Comparison of ENCODE assay signal across 11 cellular contexts in the genomic region with DNA sequence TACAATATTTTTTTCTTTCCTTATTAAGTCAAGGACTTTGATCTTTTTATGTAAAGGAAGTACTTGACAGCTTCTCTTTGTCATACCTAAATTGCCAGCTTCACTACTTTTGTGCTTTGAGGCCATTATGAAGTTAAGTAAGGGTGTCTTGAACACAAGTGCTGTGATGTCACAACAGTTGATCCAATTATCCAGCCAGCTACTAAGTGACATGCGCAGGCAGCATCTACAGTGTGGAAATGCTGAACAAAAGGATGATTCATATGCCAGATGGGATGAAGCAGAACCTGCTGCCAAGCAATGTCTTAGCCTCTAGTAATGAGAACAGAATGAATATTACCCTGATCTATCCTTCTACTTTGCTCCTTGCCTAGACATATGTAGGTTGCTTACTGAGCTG.
DNase-seq lines count a peak whose midpoint lies in the region; ATAC-seq and TF ChIP-seq lines count a peak whose summit lies in the region.
"Had no signal": no experiment of that assay in that cellular context is flagged by ENCODE, and none has a peak within 500 bp of the region (broad histone marks: within the 10 kb centered on the region; RNA-seq: fewer than 3 reads in every experiment).

No MANE protein-coding gene starts in this region.

- H3K4me3 ChIP-seq in neural cell (ENCODE audit: low read length): peak overlapping the region; percentile 27
- H3K4me3 ChIP-seq: colonic mucosa had no signal

- ATAC-seq in activated CD8-positive, alpha-beta memory T cell treated with anti-CD3 and anti-CD28 coated beads, Interleukin-2, amount 10 ng/mL, durations not matched to agents 7 days and 5 days: no peak
- ATAC-seq: left lobe of liver had no signal

- H3K4me2 ChIP-seq in neural cell (ENCODE audit: low read length): no peak overlapping the region

- H3K27ac Mint-ChIP-seq in activated CD8-positive, alpha-beta memory T cell treated with anti-CD3 and anti-CD28 coated beads, Interleukin-2, amount 10 ng/mL, durations not matched to agents 7 days and 5 days: no peak overlapping the region

- H3K9me3 ChIP-seq in neural cell (ENCODE audit: low read length): no peaks in the 10 kb centered on the region
- H3K9me3 ChIP-seq: colonic mucosa had no signal

- no peaks in the 10 kb centered on the region for H4K20me1 ChIP-seq in neural cell (ENCODE audit: insufficient read depth)

- no peaks in the 10 kb centered on the region for H3K27me3 Mint-ChIP-seq in activated CD8-positive, alpha-beta memory T cell treated with anti-CD3 and anti-CD28 coated beads, Interleukin-2, amount 10 ng/mL, durations not matched to agents 7 days and 5 days

- TF ChIP-seq CTCF in neural cell (IDR thresholded peaks at IDR 0.05; ENCODE audit: poor library complexity, severe bottlenecking): no peak

- no peaks in the 10 kb centered on the region for H3K36me3 Mint-ChIP-seq in activated CD8-positive, alpha-beta memory T cell treated with anti-CD3 and anti-CD28 coated beads, Interleukin-2, amount 10 ng/mL, durations not matched to agents 7 days and 5 days

- H3K9ac ChIP-seq in neural cell (ENCODE audit: low read length): peak overlapping the region; percentile 35

- H3K27me3 ChIP-seq in neural cell (ENCODE audit: insufficient read depth, low read depth, low read length): no peaks in the 10 kb centered on the region
- H3K27me3 ChIP-seq: colonic mucosa had no signal

- CTCF ChIA-PET in activated CD8-positive, alpha-beta memory T cell treated with anti-CD3 and anti-CD28 coated beads, Interleukin-2, amount 10 ng/mL, durations not matched to agents 7 days and 5 days (lab: Charles Lee): no interaction called here

- H3K27ac ChIP-seq in neural cell (ENCODE audit: low read length): peak overlapping the region; percentile 71
- H3K27ac ChIP-seq: colonic mucosa had no signal

- H3K79me2 ChIP-seq in neural cell (replicated peaks; ENCODE audit: insufficient read depth, low read length): no peaks in the 10 kb centered on the region

- no peaks in the 10 kb centered on the region for H3K36me3 ChIP-seq in neural cell (ENCODE audit: insufficient read depth, low read length)
- H3K36me3 ChIP-seq: colonic mucosa had no signal

- peak; percentile 79 for TF ChIP-seq EP300 in neural cell (conservative IDR thresholded peaks at IDR 0.05; ENCODE audit: poor library complexity, severe bottlenecking)

- DNase-seq in EL: peak; percentile 70
- peak; percentile 91 for DNase-seq in NCI-H524 treated with DMSO at 0.1 percent for 48 hours (lab: John Stamatoyannopoulos, UW)
- peak; percentile 55 for DNase-seq in epidermal melanocyte (ENCODE audit: insufficient read length, low spot score)
- DNase-seq in NCI-H1694 (lab: John Stamatoyannopoulos, UW): no peak
- no peak for DNase-seq in activated CD8-positive, alpha-beta memory T cell treated with anti-CD3 and anti-CD28 coated beads, Interleukin-2, amount 10 ng/mL, durations not matched to agents 7 days and 5 days
- DNase-seq in NCI-H510A (lab: John Stamatoyannopoulos, UW): no peak
- DNase-seq in COR-L47 (lab: John Stamatoyannopoulos, UW): no peak
- DNase-seq: colonic mucosa, NCI-H1048 had no signal

- TF ChIP-seq RAD21 in neural cell (conservative IDR thresholded peaks at IDR 0.05): no peak

- H3K9me3 Mint-ChIP-seq in activated CD8-positive, alpha-beta memory T cell treated with anti-CD3 and anti-CD28 coated beads, Interleukin-2, amount 10 ng/mL, durations not matched to agents 7 days and 5 days (ENCODE audit: low read depth): no peaks in the 10 kb centered on the region

- H3F3A ChIP-seq in neural cell (ENCODE audit: insufficient read depth, low read length, poor library complexity, severe bottlenecking): no peaks in the 10 kb centered on the region

- peak overlapping the region; percentile 25 for H2AFZ ChIP-seq in neural cell (ENCODE audit: low read depth, low read length)

- no peaks in the 10 kb centered on the region for H3K9me2 ChIP-seq in neural cell (ENCODE audit: insufficient read depth, low read length)

- no peak overlapping the region for H3K4me3 Mint-ChIP-seq in activated CD8-positive, alpha-beta memory T cell treated with anti-CD3 and anti-CD28 coated beads, Interleukin-2, amount 10 ng/mL, durations not matched to agents 7 days and 5 days

- no peaks in the 10 kb centered on the region for H3K4me1 Mint-ChIP-seq in activated CD8-positive, alpha-beta memory T cell treated with anti-CD3 and anti-CD28 coated beads, Interleukin-2, amount 10 ng/mL, durations not matched to agents 7 days and 5 days

TF ChIP-seq in neural cell, 6 proteins besides CTCF, POLR2A, EP300 and RAD21:
- TF ChIP-seq, protein P1, sequence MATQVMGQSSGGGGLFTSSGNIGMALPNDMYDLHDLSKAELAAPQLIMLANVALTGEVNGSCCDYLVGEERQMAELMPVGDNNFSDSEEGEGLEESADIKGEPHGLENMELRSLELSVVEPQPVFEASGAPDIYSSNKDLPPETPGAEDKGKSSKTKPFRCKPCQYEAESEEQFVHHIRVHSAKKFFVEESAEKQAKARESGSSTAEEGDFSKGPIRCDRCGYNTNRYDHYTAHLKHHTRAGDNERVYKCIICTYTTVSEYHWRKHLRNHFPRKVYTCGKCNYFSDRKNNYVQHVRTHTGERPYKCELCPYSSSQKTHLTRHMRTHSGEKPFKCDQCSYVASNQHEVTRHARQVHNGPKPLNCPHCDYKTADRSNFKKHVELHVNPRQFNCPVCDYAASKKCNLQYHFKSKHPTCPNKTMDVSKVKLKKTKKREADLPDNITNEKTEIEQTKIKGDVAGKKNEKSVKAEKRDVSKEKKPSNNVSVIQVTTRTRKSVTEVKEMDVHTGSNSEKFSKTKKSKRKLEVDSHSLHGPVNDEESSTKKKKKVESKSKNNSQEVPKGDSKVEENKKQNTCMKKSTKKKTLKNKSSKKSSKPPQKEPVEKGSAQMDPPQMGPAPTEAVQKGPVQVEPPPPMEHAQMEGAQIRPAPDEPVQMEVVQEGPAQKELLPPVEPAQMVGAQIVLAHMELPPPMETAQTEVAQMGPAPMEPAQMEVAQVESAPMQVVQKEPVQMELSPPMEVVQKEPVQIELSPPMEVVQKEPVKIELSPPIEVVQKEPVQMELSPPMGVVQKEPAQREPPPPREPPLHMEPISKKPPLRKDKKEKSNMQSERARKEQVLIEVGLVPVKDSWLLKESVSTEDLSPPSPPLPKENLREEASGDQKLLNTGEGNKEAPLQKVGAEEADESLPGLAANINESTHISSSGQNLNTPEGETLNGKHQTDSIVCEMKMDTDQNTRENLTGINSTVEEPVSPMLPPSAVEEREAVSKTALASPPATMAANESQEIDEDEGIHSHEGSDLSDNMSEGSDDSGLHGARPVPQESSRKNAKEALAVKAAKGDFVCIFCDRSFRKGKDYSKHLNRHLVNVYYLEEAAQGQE (IDR thresholded peaks at IDR 0.05; ENCODE audit: borderline replicate concordance): no peak
- TF ChIP-seq EZH2 (IDR thresholded peaks at IDR 0.05; ENCODE audit: borderline replicate concordance, insufficient read depth, low read length, poor library complexity, severe bottlenecking) (no peak), SMC3 (conservative IDR thresholded peaks at IDR 0.05; ENCODE audit: poor library complexity) (no peak), POLR2AphosphoS5 (IDR thresholded peaks at IDR 0.05) (peak; percentile 84), TAF1 (IDR thresholded peaks at IDR 0.05; ENCODE audit: low read depth) (no peak), MXI1 (conservative IDR thresholded peaks at IDR 0.05; ENCODE audit: poor library complexity, severe bottlenecking) (no peak)

Comparison
In these comparisons a context has a peak if more than half of its experiments do, and no peak if none do; other contexts are left out.
1. DNase-seq: peak in EL (single experiment), NCI-H524 treated with DMSO at 0.1 percent for 48 hours (single experiment) and epidermal melanocyte (single experiment); none in NCI-H1694 (single experiment), activated CD8-positive, alpha-beta memory T cell treated with anti-CD3 and anti-CD28 coated beads, Interleukin-2, amount 10 ng/mL, durations not matched to agents 7 days and 5 days (single experiment), NCI-H510A (single experiment) and COR-L47 (single experiment).